11 cellular contexts compared by ENCODE assay signal in the genomic region with DNA sequence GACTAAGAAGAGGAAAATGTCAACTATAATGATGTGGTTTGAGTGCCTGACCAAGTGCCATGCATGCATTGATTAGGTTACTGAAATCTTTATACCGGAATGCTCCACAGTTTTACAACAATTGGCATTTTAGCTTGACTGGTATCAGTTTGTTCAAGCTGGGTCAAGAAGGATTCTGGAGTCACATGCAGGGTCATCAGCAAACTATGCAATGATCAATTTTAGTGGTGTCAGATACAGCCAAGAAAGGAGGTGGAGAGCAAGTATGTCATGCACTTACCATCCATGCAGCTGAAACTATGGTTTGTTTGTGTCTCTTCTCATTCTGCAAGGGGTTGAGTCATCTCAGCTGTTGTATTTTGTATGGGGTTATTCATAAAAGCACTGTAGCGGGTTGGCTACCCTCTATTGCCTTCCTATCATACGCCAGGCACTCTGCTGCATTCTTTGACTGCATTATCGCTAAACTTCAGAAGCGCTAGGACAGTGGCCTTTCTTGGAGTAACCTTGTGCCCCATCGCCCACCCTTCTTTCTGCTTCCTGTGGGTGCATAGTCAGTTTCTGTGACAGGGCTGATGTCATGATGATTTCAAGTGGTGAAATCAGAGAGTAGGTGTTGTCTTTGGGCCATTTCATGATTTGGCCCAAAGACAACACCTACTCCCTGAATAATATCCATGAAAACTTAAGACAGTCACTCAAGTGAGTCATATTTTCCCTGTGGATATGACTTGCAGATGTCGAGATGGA.
DNase-seq lines count a peak whose midpoint lies in the region; ATAC-seq, FAIRE-seq and TF ChIP-seq lines count a peak whose summit lies in the region.
"Had no signal": no experiment of that assay in that cellular context is flagged by ENCODE, and none has a peak within 500 bp of the region (broad histone marks: within the 10 kb centered on the region; RNA-seq: fewer than 3 reads in every experiment).

No MANE protein-coding gene starts in this region.

- H3K27me3 ChIP-seq in HCT116 (ENCODE audit: insufficient read depth, low read length), result no peaks in the 10 kb centered on the region
- peaks cover 6% of the 10 kb centered on the region for H3K27me3 ChIP-seq in keratinocyte (ENCODE audit: control insufficient read depth, extremely low read depth, insufficient read depth, low read length)

- H3K4me3 ChIP-seq in HCT116 (replicated peaks in 1 of 2; ENCODE audit: low read depth in 1 of 2, low read length in 2 of 2), result no peak overlapping the region
- H3K4me3 ChIP-seq in keratinocyte (ENCODE audit: control insufficient read depth in 2 of 3, extremely low read depth in 1 of 3, insufficient read depth in 2 of 3, low read depth in 1 of 3, low read length in 3 of 3), result no peak overlapping the region

- H3K27ac ChIP-seq in HCT116 (ENCODE audit: low read depth, low read length) (no peak overlapping the region), angular gyrus (ENCODE audit: low read depth, low read length) (peak overlapping the region; percentile 25), keratinocyte (ENCODE audit: control insufficient read depth, insufficient read depth, low read length) (no peak overlapping the region)
- H3K27ac ChIP-seq: HL-60 had no signal

- H3K9me1 ChIP-seq in keratinocyte (ENCODE audit: control insufficient read depth, extremely low read depth, insufficient read depth, low read length), result no peaks in the 10 kb centered on the region

- dilution Hi-C loops in keratinocyte (cut with MboI; ENCODE audit: extremely low pct_ligation_motif_present, low sequenced_read_pairs), result no loop called here

- no peak overlapping the region for H3K9ac ChIP-seq in HCT116 (ENCODE audit: low read length)
- no peak overlapping the region for H3K9ac ChIP-seq in keratinocyte (ENCODE audit: control insufficient read depth, extremely low read depth, insufficient read depth, low read length)

- intact Hi-C loops in HCT116 (cut with micrococcal nuclease), result no loop called here

- H3K9me3 ChIP-seq in HCT116 (ENCODE audit: control insufficient read depth in 1 of 2, insufficient read depth in 1 of 2, low read depth in 1 of 2, low read length in 2 of 2) (no peaks in the 10 kb centered on the region), keratinocyte (ENCODE audit: control insufficient read depth, low read depth, low read length) (no peaks in the 10 kb centered on the region)

- no peak for TF ChIP-seq CTCF in HCT116 (IDR thresholded peaks at IDR 0.05 in 2 of 3, conservative IDR thresholded peaks at IDR 0.05 in 1 of 3; ENCODE audit: borderline replicate concordance in 1 of 3, insufficient read depth in 1 of 3, low read depth in 2 of 3, low read length in 2 of 3)
- TF ChIP-seq CTCF in keratinocyte (optimal IDR thresholded peaks at IDR 0.05 in 1 of 3, IDR thresholded peaks at IDR 0.05 in 1 of 3, conservative IDR thresholded peaks at IDR 0.05 in 1 of 3; ENCODE audit: extremely low read depth in 1 of 3, insufficient read depth in 2 of 3, low read length in 3 of 3), result no peak

- no peak for TF ChIP-seq POLR2A in HCT116 (IDR thresholded peaks at IDR 0.05; ENCODE audit: borderline replicate concordance, extremely low read depth, insufficient read depth, insufficient read length)

- no TSS peak for BruUV-seq in HCT116 (replicated peaks; lab: Mats Ljungman, UMichigan)

- RAD21 ChIA-PET in HCT116 (lab: Charles Lee; ENCODE audit: low non-redundant PET in 1 of 2, low total read pairs in 2 of 2, uncharacterized antibody in 2 of 2, unreplicated experiment in 2 of 2), result no interaction called here

- H3K79me2 ChIP-seq in HCT116 (ENCODE audit: insufficient read depth, low read length), result no peaks in the 10 kb centered on the region
- no peaks in the 10 kb centered on the region for H3K79me2 ChIP-seq in keratinocyte (ENCODE audit: control insufficient read depth, insufficient read depth, low read length)

- H3K36me3 ChIP-seq in HCT116 (ENCODE audit: control insufficient read depth in 1 of 2, insufficient read depth in 2 of 2, low read length in 2 of 2), result no peaks in the 10 kb centered on the region
- no peaks in the 10 kb centered on the region for H3K36me3 ChIP-seq in keratinocyte (ENCODE audit: control insufficient read depth in 2 of 2, extremely low read depth in 1 of 2, insufficient read depth in 2 of 2, low read length in 2 of 2)

- H2AFZ ChIP-seq in HCT116 (ENCODE audit: low read depth, low read length, poor library complexity, severe bottlenecking) (no peak overlapping the region), keratinocyte (ENCODE audit: control insufficient read depth, low read length) (no peak overlapping the region)

- peak; percentile 61 for FAIRE-seq in keratinocyte (lab: Jason Lieb, UNC)
- FAIRE-seq in GM19239 (lab: Jason Lieb, UNC), result no peak

- H3K9me2 ChIP-seq in HCT116 (ENCODE audit: insufficient read depth), result no peaks in the 10 kb centered on the region

- TF ChIP-seq RAD21 in HCT116 (IDR thresholded peaks at IDR 0.05; ENCODE audit: low read depth), result no peak

- CTCF ChIA-PET in HCT116 (lab: Charles Lee) (no interaction called here), HEK293T (lab: Yijun Ruan, JAX) (no interaction called here)

- ATAC-seq in HCT116 (no peak), HG02852 (IDR thresholded peaks at IDR 0.05; ENCODE audit: unreplicated experiment) (no peak)

- H3K4me2 ChIP-seq in HCT116 (ENCODE audit: low read length) (no peak overlapping the region), keratinocyte (ENCODE audit: control insufficient read depth, extremely low read depth, insufficient read depth, low read depth, low read length) (peak overlapping the region; percentile 0)

- POLR2A ChIA-PET in HCT116 (lab: Charles Lee) (no interaction called here), HEK293T (lab: Yijun Ruan, JAX) (no interaction called here)

- H4K20me1 ChIP-seq in HCT116 (ENCODE audit: insufficient read depth) (no peaks in the 10 kb centered on the region), keratinocyte (ENCODE audit: control insufficient read depth, extremely low read depth, insufficient read depth, low read length) (no peaks in the 10 kb centered on the region)

- H3K4me1 ChIP-seq in HCT116 (ENCODE audit: control insufficient read depth in 1 of 2, insufficient read depth in 2 of 2, low read length in 2 of 2) (no peaks in the 10 kb centered on the region), keratinocyte (ENCODE audit: control insufficient read depth, extremely low read depth, insufficient read depth, low read length) (peaks cover 10% of the 10 kb centered on the region)

- DNase-seq in AG08395 (ENCODE audit: low spot score) (peak; percentile 88), HCT116 (ENCODE audit: low read depth, low spot score) (peak; percentile 13), keratinocyte (ENCODE audit: low read depth, low spot score) (peak; percentile 23), NCI-H69 (lab: John Stamatoyannopoulos, UW) (no peak), GM19239 (ENCODE audit: insufficient read length, low spot score) (no peak), HEK293T (ENCODE audit: extremely low spot score) (no peak)
- DNase-seq: DMS153, naive B cell had no signal

TF ChIP-seq in HCT116, 20 proteins besides CTCF, POLR2A, EP300 and RAD21:
- TF ChIP-seq, protein P1, sequence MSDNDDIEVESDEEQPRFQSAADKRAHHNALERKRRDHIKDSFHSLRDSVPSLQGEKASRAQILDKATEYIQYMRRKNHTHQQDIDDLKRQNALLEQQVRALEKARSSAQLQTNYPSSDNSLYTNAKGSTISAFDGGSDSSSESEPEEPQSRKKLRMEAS (IDR thresholded peaks at IDR 0.05), result no peak
- TF ChIP-seq TCF7L2 (IDR thresholded peaks at IDR 0.05; ENCODE audit: borderline replicate concordance, extremely low read depth, insufficient read depth, insufficient read length), result no peak
- TF ChIP-seq SIN3A (IDR thresholded peaks at IDR 0.05; ENCODE audit: low read depth), result no peak; the same call in 1 of the 2 replicates
- TF ChIP-seq FOSL1 (IDR thresholded peaks at IDR 0.05; ENCODE audit: low read depth), result peak; percentile 64
- TF ChIP-seq YY1 (IDR thresholded peaks at IDR 0.05; ENCODE audit: extremely low read depth, insufficient replicate concordance, low read depth, low read length), result no peak
- peak; percentile 42 for TF ChIP-seq SP1 (IDR thresholded peaks at IDR 0.05; ENCODE audit: low read depth)
- TF ChIP-seq CBX3 (IDR thresholded peaks at IDR 0.05; ENCODE audit: low read depth), result no peak
- no peak for TF ChIP-seq SRF (IDR thresholded peaks at IDR 0.05; ENCODE audit: low read depth)
- peak; percentile 43; the same call in 1 of the 2 replicates for TF ChIP-seq CEBPB (IDR thresholded peaks at IDR 0.05; ENCODE audit: low read depth)
- peak; percentile 43; the same call in 1 of the 2 replicates for TF ChIP-seq JUND (IDR thresholded peaks at IDR 0.05)

TF ChIP-seq in HEK293T, 16 proteins besides CTCF, POLR2A, EP300 and RAD21:
- no peak for TF ChIP-seq TARDBP (IDR thresholded peaks at IDR 0.05)
- no peak for TF ChIP-seq SP1 (IDR thresholded peaks at IDR 0.05)
- no peak for TF ChIP-seq SUZ12 (IDR thresholded peaks at IDR 0.05)
- no peak for TF ChIP-seq CTBP1 (IDR thresholded peaks at IDR 0.05; ENCODE audit: borderline replicate concordance)

Comparison
In these comparisons a context has a peak if more than half of its experiments do, and no peak if none do; other contexts are left out.
1. DNase-seq: peak in AG08395 (single experiment), HCT116 (single experiment) and keratinocyte (single experiment); none in NCI-H69 (single experiment), GM19239 (single experiment) and HEK293T (single experiment).